24 cellular contexts compared by ENCODE assay signal in the genomic region with DNA sequence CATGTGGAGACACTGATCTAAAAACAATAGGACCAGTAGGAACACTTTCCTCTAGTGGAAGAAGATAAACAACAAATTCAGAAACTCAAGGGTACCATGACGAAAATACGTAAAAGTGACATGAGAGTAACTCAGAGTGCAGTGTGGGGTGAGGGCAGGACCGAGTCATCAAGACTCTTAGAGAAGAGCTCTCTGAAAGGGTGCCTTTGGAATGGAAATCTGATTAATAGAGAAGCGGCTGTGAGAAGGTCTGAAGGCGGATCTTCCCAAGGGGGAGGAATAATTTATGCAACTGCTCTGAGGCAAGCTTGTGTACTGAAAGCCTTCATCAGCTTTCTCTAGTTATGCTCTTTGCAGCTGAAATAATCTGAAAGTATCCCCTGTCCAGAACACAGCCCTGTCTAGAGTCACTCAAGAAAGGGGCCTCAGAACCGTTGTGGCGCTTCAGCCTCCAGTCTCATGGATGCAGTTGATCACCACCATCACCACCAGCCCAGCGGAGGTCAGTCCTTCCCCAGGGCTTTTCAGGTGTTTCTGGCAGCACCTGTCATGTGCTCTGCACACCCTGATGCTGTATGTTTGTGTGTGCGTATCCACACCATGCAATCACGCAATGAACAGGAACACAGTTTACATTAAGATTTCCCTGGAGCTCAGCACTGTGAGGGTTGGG.
DNase-seq lines count a peak whose midpoint lies in the region; ATAC-seq lines count a peak whose summit lies in the region.
"Had no signal": no experiment of that assay in that cellular context is flagged by ENCODE, and none has a peak within 500 bp of the region (broad histone marks: within the 10 kb centered on the region; RNA-seq: fewer than 3 reads in every experiment).

No MANE protein-coding gene starts in this region.

- H2AK5ac ChIP-seq in mesendoderm (ENCODE audit: low read length): no peak overlapping the region

- H3K4me2 ChIP-seq in BLaER1 (peak overlapping the region; percentile 63), mesendoderm (ENCODE audit: low read length) (no peak overlapping the region)

- no peak overlapping the region for H3K4me3 ChIP-seq in BLaER1
- H3K4me3 ChIP-seq in mesendoderm (ENCODE audit: low read length): no peak overlapping the region
- H3K4me3 ChIP-seq: GM23248, tibial artery had no signal

- no peak overlapping the region for H4K5ac ChIP-seq in mesendoderm (ENCODE audit: low read length)

- H3K4ac ChIP-seq in mesendoderm (ENCODE audit: low read depth, low read length): no peak overlapping the region

- H3K4me1 ChIP-seq in BLaER1: peaks cover 39% of the 10 kb centered on the region
- H3K4me1 ChIP-seq in mesendoderm (ENCODE audit: control insufficient read depth, low read depth, low read length): no peaks in the 10 kb centered on the region
- H3K4me1 ChIP-seq: tibial artery had no signal

- WGBS in mesendoderm (ENCODE audit: extremely low coverage, insufficient coverage, low lambda C conversion rate): no CpG with 5 or more reads among the region's 10 CpGs

- H3K27ac ChIP-seq in BLaER1 (no peak overlapping the region), mesendoderm (ENCODE audit: low read depth, low read length) (no peak overlapping the region)
- H3K27ac ChIP-seq: GM23248, tibial artery had no signal

- H3K23ac ChIP-seq in mesendoderm (ENCODE audit: low read length): peak overlapping the region; percentile 24

- no peak overlapping the region for H3K18ac ChIP-seq in mesendoderm (ENCODE audit: low read length)

- no peaks in the 10 kb centered on the region for H3K36me3 ChIP-seq in BLaER1
- H3K36me3 ChIP-seq in mesendoderm (ENCODE audit: control insufficient read depth, insufficient read depth, low read length): no peaks in the 10 kb centered on the region
- H3K36me3 ChIP-seq: tibial artery had no signal

- no peak overlapping the region for H3K56ac ChIP-seq in mesendoderm (ENCODE audit: low read length)

- ATAC-seq in GM18498 (IDR thresholded peaks at IDR 0.05; ENCODE audit: unreplicated experiment) (no peak), esophagus mucosa (no peak)
- ATAC-seq: activated naive CD8-positive, alpha-beta T cell treated with anti-CD3 and anti-CD28 coated beads, Interleukin-2, amount 50 U/mL, for 24 hours; natural killer cell treated with Interleukin-12 subunit alpha and Interleukin-12 subunit beta and Interleukin-15 and Interleukin-18, amount 100 ng/mL, for 72 hours; stimulated activated naive CD8-positive, alpha-beta T cell treated with anti-CD3 and anti-CD28 coated beads, Interleukin-15, amount 100 ng/mL, for 72 hours had no signal

- H4K20me1 ChIP-seq in BLaER1: no peaks in the 10 kb centered on the region

- no peak overlapping the region for H2BK5ac ChIP-seq in mesendoderm (ENCODE audit: low read length)

- no peak overlapping the region for H2BK120ac ChIP-seq in mesendoderm (ENCODE audit: low read depth, low read length)

- DNase-seq in COLO668 (lab: John Stamatoyannopoulos, UW; ENCODE audit: unreplicated experiment): peak; percentile 65
- DNase-seq in NCI-H774 (lab: John Stamatoyannopoulos, UW): peak; percentile 82
- no peak for DNase-seq in mesendoderm
- DNase-seq in DMS79 (lab: John Stamatoyannopoulos, UW): no peak
- DNase-seq: activated gamma-delta T cell treated with Interleukin-2 at 50 U/mL for 16 hours; activated naive CD8-positive, alpha-beta T cell treated with anti-CD3 and anti-CD28 coated beads, Interleukin-2, amount 50 U/mL, for 24 hours; activated T-cell treated with anti-CD3 and anti-CD28 coated beads, Interleukin-2, amount 50 U/mL, for 1 hour; CD4-positive, CD25-positive, alpha-beta regulatory T cell; DMS 273 treated with DMSO at 0.1 percent for 48 hours; effector CD4-positive, alpha-beta T cell; foreskin fibroblast; GF-D8; GM23248; KBM-7; MM.1S; NCI-H1436 treated with DMSO at 0.1 percent for 48 hours; NCI-H2227 treated with DMSO at 0.1 percent for 48 hours; NK-92 treated with Interleukin-12 subunit alpha and Interleukin-12 subunit beta, amount 100 ng/mL, for 24 hours; stimulated activated naive CD8-positive, alpha-beta T cell treated with anti-CD3 and anti-CD28 coated beads, Interleukin-15, amount 100 ng/mL, for 72 hours; tibial artery had no signal

- H4K8ac ChIP-seq in mesendoderm (ENCODE audit: low read depth, low read length): no peak overlapping the region

- H3K79me2 ChIP-seq in mesendoderm (ENCODE audit: control insufficient read depth, insufficient read depth, low read length): no peaks in the 10 kb centered on the region

- H3K9ac ChIP-seq in BLaER1 (no peak overlapping the region), mesendoderm (ENCODE audit: low read length) (no peak overlapping the region)
- H3K9ac ChIP-seq: GM23248 had no signal

- H3K27me3 ChIP-seq in BLaER1 (no peaks in the 10 kb centered on the region), mesendoderm (ENCODE audit: insufficient read depth, low read length, poor library complexity) (no peaks in the 10 kb centered on the region)
- H3K27me3 ChIP-seq: tibial artery had no signal

- H2BK15ac ChIP-seq in mesendoderm (replicated peaks; ENCODE audit: low read depth): no peak overlapping the region

- no peaks in the 10 kb centered on the region for H3K9me3 ChIP-seq in BLaER1
- H3K9me3 ChIP-seq: tibial artery had no signal

- no peaks in the 10 kb centered on the region for H3K79me1 ChIP-seq in mesendoderm (ENCODE audit: low read length)

Comparison
In these comparisons a context has a peak if more than half of its experiments do, and no peak if none do; other contexts are left out.
1. DNase-seq: peak in COLO668 (single experiment) and NCI-H774 (single experiment); none in mesendoderm (single experiment) and DMS79 (single experiment).